ENCODE assay signal across 9 cellular contexts in the genomic region with DNA sequence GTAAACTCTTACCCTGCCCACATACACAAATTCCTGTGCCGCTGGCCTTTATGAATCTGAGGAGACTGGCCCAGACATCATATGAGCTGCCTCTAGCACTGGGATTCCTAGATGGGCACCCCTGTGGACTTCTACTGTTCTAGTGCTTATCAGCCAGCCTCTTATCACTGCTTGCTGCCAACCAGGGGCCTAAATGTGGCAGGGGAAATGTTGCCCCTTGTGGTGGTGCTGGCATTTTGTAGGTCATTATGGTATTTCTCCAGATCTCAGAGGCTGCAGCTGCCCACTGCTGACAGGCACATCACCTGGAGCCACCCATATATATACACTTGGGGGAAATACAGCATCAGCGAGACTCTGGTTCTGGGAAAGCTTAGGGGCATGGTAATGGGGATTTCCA. TPM values are rescaled to one million over a fixed set of nuclear protein-coding genes. Genes with fewer than 3 reads are reported as not detected.
DNase-seq lines count a peak whose midpoint lies in the region; ATAC-seq and TF ChIP-seq lines count a peak whose summit lies in the region.
"Had no signal": no experiment of that assay in that cellular context is flagged by ENCODE, and none has a peak within 500 bp of the region (broad histone marks: within the 10 kb centered on the region; RNA-seq: fewer than 3 reads in every experiment).

No MANE protein-coding gene starts in this region.

- no peaks in the 10 kb centered on the region for H3K9me2 ChIP-seq in MM.1S (replicated peaks; ENCODE audit: insufficient read depth, low read length)

- H3K79me2 ChIP-seq in MM.1S (ENCODE audit: low read length) = no peaks in the 10 kb centered on the region

- intact Hi-C loops in dorsolateral prefrontal cortex (cut with DNase I) = loop anchor here in 1 of 2 donors (5.0 to 10.0 kb wide), 3 partner anchors 80 to 413 kb away; a partner anchor contains a TSS

- H3F3A ChIP-seq in MM.1S (ENCODE audit: insufficient read depth, low read length) = peaks cover 2% of the 10 kb centered on the region; the same call in 1 of the 2 replicates

- H4K20me1 ChIP-seq in MM.1S (ENCODE audit: insufficient read depth, low read length) = no peaks in the 10 kb centered on the region

- H2AFZ ChIP-seq in MM.1S (ENCODE audit: low read length) = no peak overlapping the region

- H3K4me3 ChIP-seq in MM.1S (ENCODE audit: low read length) (no peak overlapping the region), dorsolateral prefrontal cortex (no peak overlapping the region), retinal pigment epithelial cell (ENCODE audit: low read length) (no peak overlapping the region)
- H3K4me3 ChIP-seq: SK-N-MC had no signal

- peak; percentile 1 for DNase-seq in activated CD4-positive, alpha-beta T cell treated with anti-CD3 and anti-CD28 coated beads, Interleukin-2, amount 50 U/mL, for 1 hour
- no peak for DNase-seq in activated CD4-positive, alpha-beta T cell treated with anti-CD3 and anti-CD28 coated beads for 4 hours
- DNase-seq in MM.1S (peak; percentile 44), dorsolateral prefrontal cortex (peak in 2 of 10 donors; percentile 32 to 41), retinal pigment epithelial cell (ENCODE audit: low read depth) (no peak), mucosa of gallbladder (ENCODE audit: low spot score) (no peak)
- DNase-seq in stimulated activated CD4-positive, alpha-beta T cell treated with anti-CD3 and anti-CD28 coated beads, Interleukin-12 subunit alpha, Interleukin-12 subunit beta, amount 100 ng/mL, for 4 hours = no peak

- ATAC-seq in GM21528 (IDR thresholded peaks at IDR 0.05; ENCODE audit: low FRiP score, unreplicated experiment) = no peak

- H3K27ac ChIP-seq in MM.1S (ENCODE audit: low read length) = no peak overlapping the region
- peak overlapping the region in 47 of 59 donors; percentile 1 to 76 (median 51) for H3K27ac ChIP-seq in dorsolateral prefrontal cortex
- H3K27ac ChIP-seq: SK-N-MC had no signal

- no peak overlapping the region for H3K9ac ChIP-seq in MM.1S (ENCODE audit: low read length)

- no peaks in the 10 kb centered on the region for H3K36me3 ChIP-seq in MM.1S (replicated peaks; ENCODE audit: insufficient read depth, low read length)

- TF ChIP-seq CTCF in MM.1S (IDR thresholded peaks at IDR 0.05; ENCODE audit: low read length) = peak; percentile 45
- TF ChIP-seq CTCF in dorsolateral prefrontal cortex (IDR thresholded peaks at IDR 0.05 in 54 of 56, conservative IDR thresholded peaks at IDR 0.05 in 2 of 56; ENCODE audit: low read depth in 1 of 56, partially characterized antibody in 56 of 56) = peak in 28 of 56 donors; percentile 9 to 50 (median 30)
- peak; percentile 53 for TF ChIP-seq CTCF in retinal pigment epithelial cell (conservative IDR thresholded peaks at IDR 0.05; ENCODE audit: low read depth, low read length)

- peaks cover 5% of the 10 kb centered on the region for H3K4me1 ChIP-seq in MM.1S (ENCODE audit: low read length)

- no peaks in the 10 kb centered on the region for H3K9me3 ChIP-seq in MM.1S (replicated peaks; ENCODE audit: insufficient read depth, low read length)

- no peak overlapping the region for H3K4me2 ChIP-seq in MM.1S (ENCODE audit: low read depth, low read length)

- H3K27me3 ChIP-seq in MM.1S (replicated peaks; ENCODE audit: insufficient read depth, low read length) (no peaks in the 10 kb centered on the region), dorsolateral prefrontal cortex (no peaks in the 10 kb centered on the region)

RNA-seq across cellular contexts. Expression of a gene that starts 5.4 kb away (rescaled TPM):
- total RNA-seq in dorsolateral prefrontal cortex (10 to 100 TPM in 19 of 120 experiments, 1 to 10 TPM in 101; 3.1 to 19.2 (median 7.6) TPM), mucosa of gallbladder (5.1 TPM)

RNA-seq across cellular contexts. Expression of a gene that starts 41.7 kb away (rescaled TPM):
- total RNA-seq in dorsolateral prefrontal cortex (1 to 10 TPM in 50 of 120 experiments, under 1 TPM in 56, not detected in 14; 0.22 to 2.7 (median 0.94) TPM), mucosa of gallbladder (0.49 TPM)

Comparison
In these comparisons a context has a peak if more than half of its experiments do, and no peak if none do; other contexts are left out.
1. DNase-seq: peak in activated CD4-positive, alpha-beta T cell treated with anti-CD3 and anti-CD28 coated beads, Interleukin-2, amount 50 U/mL, for 1 hour (single experiment) and MM.1S (single experiment); none in activated CD4-positive, alpha-beta T cell treated with anti-CD3 and anti-CD28 coated beads for 4 hours (0 of 2), retinal pigment epithelial cell (single experiment), mucosa of gallbladder (single experiment) and stimulated activated CD4-positive, alpha-beta T cell treated with anti-CD3 and anti-CD28 coated beads, Interleukin-12 subunit alpha, Interleukin-12 subunit beta, amount 100 ng/mL, for 4 hours (single experiment).